8 cellular contexts compared by ENCODE assay signal in the genomic region with DNA sequence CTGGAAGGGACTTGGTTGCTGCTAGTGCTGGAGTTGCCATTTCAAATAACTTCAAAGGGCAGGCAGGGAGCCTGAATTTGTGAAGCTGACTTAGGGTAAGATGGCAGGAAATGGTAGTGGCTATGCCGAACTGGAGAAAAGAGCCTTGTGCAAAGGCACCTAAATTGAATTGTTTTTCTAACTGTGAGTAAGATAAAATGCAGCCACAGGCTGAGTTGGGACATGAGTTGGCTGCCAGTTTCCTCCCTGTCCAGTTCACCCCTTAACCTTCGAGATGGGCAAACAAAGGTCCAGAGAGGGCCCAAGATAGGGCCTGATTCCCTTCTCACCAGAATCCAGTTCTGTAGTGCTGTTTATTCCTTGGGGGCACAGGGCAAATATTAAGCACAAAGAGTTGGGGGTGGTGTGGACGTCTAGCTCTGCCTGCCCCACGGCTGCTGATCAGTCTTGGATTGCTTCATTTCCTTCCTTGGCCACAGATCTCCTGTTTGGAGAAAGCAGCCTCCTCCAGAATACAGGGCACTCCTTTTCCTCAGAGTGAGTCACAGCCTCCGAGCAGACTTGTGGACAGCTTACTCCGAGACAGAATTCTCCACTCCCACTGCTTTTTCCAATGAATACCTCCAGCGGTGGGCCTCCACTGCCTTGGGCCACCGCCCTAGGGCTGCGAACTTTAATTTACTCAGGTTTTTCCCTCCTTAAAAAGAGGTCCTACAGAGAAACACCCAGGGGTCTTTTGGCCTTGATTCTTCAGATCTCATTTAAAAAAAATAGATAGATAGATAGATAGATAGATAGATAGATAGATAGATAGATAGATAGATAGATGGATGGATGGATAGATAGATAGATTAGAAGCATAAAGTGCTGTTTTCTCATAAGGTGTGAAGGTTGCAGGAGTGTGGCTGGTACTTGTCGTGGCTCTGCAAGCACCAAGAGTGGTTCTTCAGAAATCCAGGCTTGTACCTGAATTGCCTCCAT. TPM values are rescaled to one million over a fixed set of nuclear protein-coding genes. Genes with fewer than 3 reads are reported as not detected.
DNase-seq lines count a peak whose midpoint lies in the region; ATAC-seq and TF ChIP-seq lines count a peak whose summit lies in the region.

No MANE protein-coding gene starts in this region.

- H3K27me3 ChIP-seq in GM23248 (replicated peaks; ENCODE audit: insufficient read depth) (no peaks in the 10 kb centered on the region), RWPE2 (ENCODE audit: insufficient read depth, poor library complexity, severe bottlenecking) (no peaks in the 10 kb centered on the region)

- peak; percentile 3 for TF ChIP-seq CTCF in RWPE2 (IDR thresholded peaks at IDR 0.05; ENCODE audit: poor library complexity, severe bottlenecking)
- no peak for TF ChIP-seq CTCF in glutamatergic neuron (IDR thresholded peaks at IDR 0.05; ENCODE audit: partially characterized antibody, unreplicated experiment)

- H3K27ac Mint-ChIP-seq in effector memory CD8-positive, alpha-beta T cell = peak overlapping the region; percentile 87 to 90
- H3K27ac Mint-ChIP-seq in naive B cell (peak overlapping the region in 1 of 6 donors; percentile 56), glutamatergic neuron (ENCODE audit: unreplicated experiment) (no peak overlapping the region)

- H4K20me1 ChIP-seq in GM23248 (ENCODE audit: insufficient read depth) = no peaks in the 10 kb centered on the region

- H3K9ac ChIP-seq in GM23248 = peak overlapping the region; percentile 69

- H3K27ac ChIP-seq in GM23248 = peak overlapping the region; percentile 90
- peak overlapping the region; percentile 99 for H3K27ac ChIP-seq in RWPE2 (ENCODE audit: poor library complexity, severe bottlenecking)

- H3K4me3 ChIP-seq in GM23248 (peak overlapping the region; percentile 56), RWPE2 (ENCODE audit: severe bottlenecking) (no peak overlapping the region)

- peaks cover 91% of the 10 kb centered on the region for H3F3A ChIP-seq in GM23248 (ENCODE audit: insufficient read depth)

- peaks cover 23% of the 10 kb centered on the region for H3K36me3 Mint-ChIP-seq in effector memory CD8-positive, alpha-beta T cell (ENCODE audit: insufficient read depth)
- H3K36me3 Mint-ChIP-seq in naive B cell = no peaks in the 10 kb centered on the region
- H3K36me3 Mint-ChIP-seq in glutamatergic neuron (ENCODE audit: unreplicated experiment) = no peaks in the 10 kb centered on the region

- 2 to 3% methylated on average over 10 of the region's 10 CpGs for WGBS in GM23248 (ENCODE audit: low coverage in 1 of 2, low lambda C conversion rate in 2 of 2, missing lambda C conversion rate in 2 of 2), 2 experiments

- no peaks in the 10 kb centered on the region for H3K9me2 ChIP-seq in GM23248 (ENCODE audit: insufficient read depth)

- H3K4me1 ChIP-seq in GM23248 (ENCODE audit: insufficient read depth) (peaks cover 92% of the 10 kb centered on the region), RWPE2 (ENCODE audit: insufficient read depth, poor library complexity, severe bottlenecking) (peaks cover 68% of the 10 kb centered on the region)

- H3K27me3 Mint-ChIP-seq in effector memory CD8-positive, alpha-beta T cell = no peaks in the 10 kb centered on the region
- peaks cover 0 to 5% (median 4%) of the 10 kb centered on the region in 3 donors for H3K27me3 Mint-ChIP-seq in naive B cell
- H3K27me3 Mint-ChIP-seq in glutamatergic neuron (ENCODE audit: unreplicated experiment) = peaks cover 3% of the 10 kb centered on the region

- H3K9me3 Mint-ChIP-seq in effector memory CD8-positive, alpha-beta T cell = no peaks in the 10 kb centered on the region
- no peaks in the 10 kb centered on the region for H3K9me3 Mint-ChIP-seq in naive B cell
- H3K9me3 Mint-ChIP-seq in glutamatergic neuron (ENCODE audit: unreplicated experiment) = no peaks in the 10 kb centered on the region

- H3K36me3 ChIP-seq in GM23248 (ENCODE audit: low read depth) (no peaks in the 10 kb centered on the region), RWPE2 (ENCODE audit: low read depth) (no peaks in the 10 kb centered on the region)

- peaks cover 11% of the 10 kb centered on the region; the same call in 1 of the 2 replicates for H3K79me2 ChIP-seq in GM23248 (ENCODE audit: insufficient read depth)

- peaks cover 63 to 71% of the 10 kb centered on the region in 2 donors for H3K4me1 Mint-ChIP-seq in effector memory CD8-positive, alpha-beta T cell (ENCODE audit: low read depth in 2 of 2)
- H3K4me1 Mint-ChIP-seq in naive B cell (peaks cover 13 to 27% (median 22%) of the 10 kb centered on the region in 3 donors), glutamatergic neuron (ENCODE audit: low read depth, unreplicated experiment) (peaks cover 9% of the 10 kb centered on the region)

- ATAC-seq in RWPE2 (ENCODE audit: low read depth) (peak; percentile 82), naive B cell (ENCODE audit: low read depth in 2 of 2) (no peak), GM18520 (IDR thresholded peaks at IDR 0.05; ENCODE audit: unreplicated experiment) (no peak), HG03175 (IDR thresholded peaks at IDR 0.05; ENCODE audit: unreplicated experiment) (no peak)
- peak; percentile 4 for ATAC-seq in effector memory CD8-positive, alpha-beta T cell (replicated peaks)

- no peaks in the 10 kb centered on the region for H3K9me3 ChIP-seq in GM23248 (ENCODE audit: low read depth)
- no peaks in the 10 kb centered on the region for H3K9me3 ChIP-seq in RWPE2 (ENCODE audit: severe bottlenecking)

- in situ Hi-C loops in GM23248 (cut with MboI) = no loop called here

- peak overlapping the region; percentile 80 for H3K4me2 ChIP-seq in GM23248 (ENCODE audit: unreplicated experiment)

- peak overlapping the region; percentile 68 to 78 for H3K4me3 Mint-ChIP-seq in effector memory CD8-positive, alpha-beta T cell
- H3K4me3 Mint-ChIP-seq in naive B cell (peak overlapping the region in 6 of 8 donors; percentile 32 to 87 (median 70)), glutamatergic neuron (ENCODE audit: unreplicated experiment) (no peak overlapping the region)

- DNase-seq in GM23248 (peak; percentile 98), RWPE2 (ENCODE audit: low spot score) (peak; percentile 85), naive B cell (no peak), glutamatergic neuron (no peak)
- DNase-seq in effector memory CD8-positive, alpha-beta T cell = peak in 1 of 3 experiments; percentile 15
- DNase-seq in central memory CD4-positive, alpha-beta T cell = no peak

- peak overlapping the region; percentile 20 for H2AFZ ChIP-seq in GM23248

RNA-seq across cellular contexts. Expression of gene SLC20A1, which starts 18.4 kb away (rescaled TPM):
- 135 and 153 TPM in 2 replicates for total RNA-seq in GM23248 (2014; rRNA removed; shearing (Covaris generic))
- polyA plus RNA-seq in GM23248 (2016; fragmentation: Nextera tagmentation; extraction: Ambion mirVana) = 191 and 193 TPM in 2 replicates
- polyA plus RNA-seq in naive B cell (ENCODE audit: low read depth in 6 of 6) = 10 to 100 TPM in 5 of 6 donors, 1 to 10 TPM in 1; 6.5 to 19.3 (median 13.1) TPM
- 73.0 TPM for total RNA-seq in glutamatergic neuron (ENCODE audit: unreplicated experiment)

RNA-seq across cellular contexts. Expression of gene CHCHD5, which starts 42.9 kb away (rescaled TPM):
- 7.1 and 9.5 TPM in 2 replicates for total RNA-seq in GM23248 (2014; rRNA removed; shearing (Covaris generic))
- polyA plus RNA-seq in GM23248 (2016; fragmentation: Nextera tagmentation; extraction: Ambion mirVana) (55.4 and 57.8 TPM in 2 replicates), naive B cell (ENCODE audit: low read depth in 6 of 6) (10 to 100 TPM; 34.0 to 53.0 (median 43.6) TPM)
- total RNA-seq in glutamatergic neuron (ENCODE audit: unreplicated experiment) = 24.4 TPM

Comparison
In these comparisons a context has a peak if more than half of its experiments do, and no peak if none do; other contexts are left out.
1. DNase-seq: peak in GM23248 (single experiment) and RWPE2 (single experiment); none in naive B cell (single experiment), glutamatergic neuron (single experiment) and central memory CD4-positive, alpha-beta T cell (single experiment).
2. ATAC-seq: peak in RWPE2 (single experiment) and effector memory CD8-positive, alpha-beta T cell (single experiment); none in naive B cell (0 of 2), GM18520 (single experiment) and HG03175 (single experiment).